ENCODE assay signal across 1 cellular context in the genomic region with DNA sequence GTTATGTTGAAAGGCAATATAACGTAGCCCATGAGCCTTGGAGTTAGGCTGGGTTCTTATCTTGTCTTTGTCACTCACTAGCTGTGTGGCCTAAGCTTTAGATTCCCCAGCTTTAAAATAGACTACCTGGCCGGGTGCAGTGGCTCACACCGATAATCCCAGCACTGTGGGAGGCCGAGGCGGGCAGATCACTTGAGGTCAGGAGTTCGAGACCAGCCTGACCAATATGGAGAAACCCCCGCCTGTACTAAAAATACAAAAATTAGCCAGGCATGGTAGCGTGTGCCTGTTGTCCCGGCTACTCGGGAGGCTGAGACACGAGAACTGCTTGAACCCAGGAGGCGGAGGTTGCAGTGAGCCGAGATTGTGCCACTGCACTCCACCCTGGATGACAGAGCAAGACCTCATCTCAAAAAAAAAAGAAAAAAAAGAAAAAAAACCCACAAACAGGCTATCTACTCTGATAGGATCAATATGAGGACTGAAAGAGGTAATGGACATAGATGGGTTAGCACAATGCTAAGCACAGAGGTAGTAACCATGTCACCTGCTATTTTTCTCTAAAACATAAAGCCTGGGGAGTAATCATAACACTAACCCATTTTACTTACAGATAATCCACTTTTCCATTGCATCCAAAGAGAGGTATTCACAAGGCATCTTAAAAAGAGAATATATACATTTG.
A peak's percentile ranks its signal among the peaks of the same experiment; 100 is the strongest.
TF ChIP-seq lines count a peak whose summit lies in the region.

No MANE protein-coding gene starts in this region.

TF ChIP-seq in K562, 482 proteins besides CTCF, POLR2A, EP300 and RAD21 (continued from another document):
- TF ChIP-seq, protein P1, sequence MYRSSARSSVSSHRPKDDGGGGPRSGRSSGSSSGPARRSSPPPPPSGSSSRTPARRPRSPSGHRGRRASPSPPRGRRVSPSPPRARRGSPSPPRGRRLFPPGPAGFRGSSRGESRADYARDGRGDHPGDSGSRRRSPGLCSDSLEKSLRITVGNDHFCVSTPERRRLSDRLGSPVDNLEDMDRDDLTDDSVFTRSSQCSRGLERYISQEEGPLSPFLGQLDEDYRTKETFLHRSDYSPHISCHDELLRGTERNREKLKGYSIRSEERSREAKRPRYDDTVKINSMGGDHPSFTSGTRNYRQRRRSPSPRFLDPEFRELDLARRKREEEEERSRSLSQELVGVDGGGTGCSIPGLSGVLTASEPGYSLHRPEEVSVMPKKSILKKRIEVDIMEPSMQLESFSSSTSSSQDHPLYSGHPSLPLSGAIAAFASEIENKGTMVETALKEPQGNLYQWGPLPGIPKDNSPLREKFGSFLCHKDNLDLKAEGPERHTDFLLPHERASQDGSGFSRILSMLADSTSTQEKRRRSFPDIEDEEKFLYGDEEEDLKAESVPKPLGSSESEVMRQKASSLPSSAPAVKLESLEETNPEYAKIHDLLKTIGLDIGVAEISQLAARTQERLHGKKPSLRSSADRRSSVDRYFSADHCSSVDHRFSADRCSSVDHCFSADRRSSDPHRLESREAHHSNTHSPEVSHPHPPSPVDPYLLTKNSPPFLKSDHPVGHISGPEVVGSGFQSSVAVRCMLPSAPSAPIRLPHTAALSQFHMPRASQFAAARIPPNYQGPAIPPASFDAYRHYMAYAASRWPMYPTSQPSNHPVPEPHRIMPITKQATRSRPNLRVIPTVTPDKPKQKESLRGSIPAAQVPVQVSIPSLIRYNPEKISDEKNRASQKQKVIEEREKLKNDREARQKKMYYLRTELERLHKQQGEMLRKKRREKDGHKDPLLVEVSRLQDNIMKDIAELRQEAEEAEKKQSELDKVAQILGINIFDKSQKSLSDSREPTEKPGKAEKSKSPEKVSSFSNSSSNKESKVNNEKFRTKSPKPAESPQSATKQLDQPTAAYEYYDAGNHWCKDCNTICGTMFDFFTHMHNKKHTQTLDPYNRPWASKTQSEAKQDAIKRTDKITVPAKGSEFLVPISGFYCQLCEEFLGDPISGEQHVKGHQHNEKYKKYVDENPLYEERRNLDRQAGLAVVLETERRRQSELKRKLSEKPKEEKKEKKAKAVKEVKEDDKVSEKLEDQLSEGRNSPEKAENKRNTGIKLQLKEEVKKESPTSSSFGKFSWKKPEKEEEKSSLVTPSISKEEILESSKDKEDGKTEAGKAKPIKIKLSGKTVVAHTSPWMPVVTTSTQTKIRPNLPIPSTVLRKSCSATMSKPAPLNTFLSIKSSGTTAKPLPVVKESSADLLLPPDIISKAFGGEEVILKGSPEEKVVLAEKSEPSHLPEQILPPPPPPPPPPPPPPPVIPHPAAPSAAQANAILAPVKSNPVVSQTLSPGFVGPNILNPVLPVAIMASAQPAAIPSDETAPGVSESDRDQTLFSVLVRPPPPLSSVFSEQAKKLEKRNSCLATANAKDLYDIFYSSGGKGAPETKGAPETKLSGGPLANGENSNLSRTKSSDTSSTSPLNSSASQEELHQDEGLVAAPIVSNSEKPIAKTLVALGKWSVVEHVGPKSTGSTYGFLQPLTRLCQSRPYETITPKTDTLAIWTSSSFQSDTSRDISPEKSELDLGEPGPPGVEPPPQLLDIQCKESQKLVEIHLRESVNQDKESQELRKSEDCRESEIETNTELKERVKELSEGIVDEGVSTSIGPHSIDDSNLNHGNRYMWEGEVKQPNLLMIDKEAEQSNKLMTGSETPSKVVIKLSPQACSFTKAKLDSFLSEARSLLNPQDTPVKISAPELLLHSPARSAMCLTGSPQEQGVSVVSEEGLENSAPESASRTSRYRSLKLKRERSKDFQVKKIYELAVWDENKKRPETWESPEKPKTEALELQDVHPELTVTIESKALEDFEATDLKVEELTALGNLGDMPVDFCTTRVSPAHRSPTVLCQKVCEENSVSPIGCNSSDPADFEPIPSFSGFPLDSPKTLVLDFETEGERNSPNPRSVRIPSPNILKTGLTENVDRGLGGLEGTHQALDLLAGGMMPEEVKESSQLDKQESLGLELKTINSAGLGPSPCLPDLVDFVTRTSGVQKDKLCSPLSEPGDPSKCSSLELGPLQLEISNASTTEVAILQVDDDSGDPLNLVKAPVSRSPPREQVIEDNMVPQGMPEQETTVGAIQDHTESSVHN (IDR thresholded peaks at IDR 0.05; ENCODE audit: borderline replicate concordance in 1 of 2, low read depth in 1 of 2), result no peak
- TF ChIP-seq CHD4 (IDR thresholded peaks at IDR 0.05; ENCODE audit: insufficient read depth, insufficient replicate concordance, low read depth, low read length, poor library complexity, severe bottlenecking) (no peak), SMARCE1 (IDR thresholded peaks at IDR 0.05) (peak; percentile 18; the same call in 1 of the 2 replicates)
